ENCODE assay signal across 21 cellular contexts in the genomic region with DNA sequence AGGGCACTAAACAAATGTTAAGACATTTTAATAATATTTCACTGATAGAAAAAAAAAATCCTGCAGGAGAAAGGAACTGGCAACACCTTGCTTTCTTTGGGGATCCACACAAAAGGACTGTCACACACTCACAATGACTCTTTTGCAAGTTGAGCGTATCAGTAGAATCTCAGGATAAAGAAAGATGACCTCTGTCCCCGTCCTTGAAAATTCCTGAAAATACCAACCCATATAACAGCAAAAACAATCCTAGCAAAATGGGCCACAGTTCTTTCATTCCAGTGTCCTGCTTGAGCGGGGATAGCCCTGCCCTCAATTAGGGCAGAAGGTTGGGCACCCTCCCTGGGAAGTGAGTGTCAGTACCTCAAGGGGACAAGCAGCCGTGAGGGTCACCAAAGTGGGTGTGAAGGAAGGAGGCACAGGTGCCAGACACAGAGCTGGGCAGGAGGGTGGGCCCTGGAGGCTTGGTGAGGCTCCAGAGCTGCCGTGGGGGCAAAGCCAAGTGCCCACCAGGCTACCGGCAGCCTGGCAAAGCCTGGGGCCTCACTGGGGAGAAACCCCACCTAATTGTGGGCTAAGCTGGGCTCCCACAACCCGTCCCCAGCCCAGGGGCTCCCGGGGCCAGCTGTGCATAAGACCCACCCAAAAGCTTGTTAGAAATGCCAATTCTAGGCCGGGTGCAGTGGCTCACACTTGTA. TPM values are rescaled to one million over a fixed set of nuclear protein-coding genes. Genes with fewer than 3 reads are reported as not detected.
DNase-seq lines count a peak whose midpoint lies in the region; ATAC-seq, FAIRE-seq and TF ChIP-seq lines count a peak whose summit lies in the region.
"Had no signal": no experiment of that assay in that cellular context is flagged by ENCODE, and none has a peak within 500 bp of the region (broad histone marks: within the 10 kb centered on the region; RNA-seq: fewer than 3 reads in every experiment).

No MANE protein-coding gene starts in this region.

- DNase-seq in T-helper 17 cell (no peak), kidney (peak; percentile 49), neuronal stem cell (ENCODE audit: low spot score) (no peak), NCI-H2029 treated with DMSO at 0.1 percent for 48 hours (lab: John Stamatoyannopoulos, UW) (no peak), putamen (ENCODE audit: low spot score) (no peak)
- no peak for DNase-seq in activated CD4-positive, alpha-beta T cell treated with anti-CD3 and anti-CD28 coated beads for 1 hour
- DNase-seq: DMS53, GDM1, HFFc6, KG1, NCI-H1105, NCI-H1694 treated with DMSO at 0.1 percent for 48 hours, NCI-H446, NCI-H774, PC-9 had no signal

- no peak overlapping the region for H2AK5ac ChIP-seq in neuronal stem cell (ENCODE audit: low read depth, low read length)

- no peak overlapping the region for H3K4me2 ChIP-seq in neuronal stem cell (ENCODE audit: insufficient read depth, low read length, poor library complexity, severe bottlenecking)
- H3K4me2 ChIP-seq: PC-9 had no signal

- H2AFZ ChIP-seq in neuronal stem cell (ENCODE audit: low read length): no peak overlapping the region
- H2AFZ ChIP-seq: PC-9 had no signal

- ATAC-seq in T-helper 17 cell: no peak
- no peak for ATAC-seq in GM19035 (IDR thresholded peaks at IDR 0.05; ENCODE audit: unreplicated experiment)

- no peak overlapping the region for H2BK15ac ChIP-seq in neuronal stem cell (ENCODE audit: low read length)

- no peak overlapping the region for H4K91ac ChIP-seq in neuronal stem cell (ENCODE audit: low read depth, low read length, poor library complexity)

- H3K14ac ChIP-seq in neuronal stem cell (ENCODE audit: low read length): no peak overlapping the region

- no peak overlapping the region for H3K27ac ChIP-seq in kidney (ENCODE audit: low read depth in 2 of 2, low read length in 2 of 2)
- H3K27ac ChIP-seq in neuronal stem cell (replicated peaks; ENCODE audit: low read length): no peak overlapping the region
- H3K27ac ChIP-seq: PC-9 had no signal

- H3K9me3 ChIP-seq in T-helper 17 cell (ENCODE audit: control insufficient read depth, low read length, poor library complexity, severe bottlenecking): no peaks in the 10 kb centered on the region
- H3K9me3 ChIP-seq in kidney (ENCODE audit: control insufficient read depth in 1 of 2, low read length in 2 of 2): no peaks in the 10 kb centered on the region
- no peaks in the 10 kb centered on the region for H3K9me3 ChIP-seq in neuronal stem cell (replicated peaks in 1 of 2; ENCODE audit: control insufficient read depth in 2 of 2, insufficient read depth in 1 of 2, low read depth in 1 of 2, low read length in 2 of 2)

- H3K36me3 Mint-ChIP-seq in T-helper 17 cell (ENCODE audit: low read depth): peaks cover 5% of the 10 kb centered on the region

- WGBS in neuronal stem cell (ENCODE audit: extremely low coverage in 2 of 2, insufficient read length in 2 of 2, insufficient replicate concordance in 1 of 2), 2 donors: no CpG with 5 or more reads among the region's 9 CpGs

- peaks cover 34% of the 10 kb centered on the region for H3K4me1 Mint-ChIP-seq in T-helper 17 cell

- peak overlapping the region; percentile 98 for H3K27ac Mint-ChIP-seq in T-helper 17 cell
- H3K27ac Mint-ChIP-seq: HFFc6 had no signal

- peaks cover 6% of the 10 kb centered on the region for H3K27me3 Mint-ChIP-seq in T-helper 17 cell

- H3K4me3 ChIP-seq in kidney (ENCODE audit: low read length in 2 of 2) (no peak overlapping the region), neuronal stem cell (ENCODE audit: low read length in 2 of 2) (no peak overlapping the region)
- H3K4me3 ChIP-seq: PC-9 had no signal

- intact Hi-C loops in kidney (cut with DNase I): no loop called here

- H4K8ac ChIP-seq in neuronal stem cell (ENCODE audit: low read depth, low read length): no peak overlapping the region

- H3K79me1 ChIP-seq in neuronal stem cell (ENCODE audit: low read depth, low read length): peaks cover 7% of the 10 kb centered on the region

- H3K18ac ChIP-seq in neuronal stem cell (ENCODE audit: low read length): no peak overlapping the region

- no peak overlapping the region for H2BK12ac ChIP-seq in neuronal stem cell (ENCODE audit: low read length)

- peak overlapping the region; percentile 49 for H3K4me3 Mint-ChIP-seq in T-helper 17 cell
- H3K4me3 Mint-ChIP-seq: HFFc6 had no signal

- H3K9ac ChIP-seq in kidney (ENCODE audit: low read length in 2 of 2) (no peak overlapping the region), neuronal stem cell (ENCODE audit: low read depth, low read length, poor library complexity) (no peak overlapping the region)

- H3K27me3 ChIP-seq in neuronal stem cell (ENCODE audit: control insufficient read depth in 3 of 3, insufficient read depth in 3 of 3, low read depth in 1 of 3, low read length in 3 of 3): peaks cover 0 to 5% (median 0%) of the 10 kb centered on the region in 3 experiments

- no peak overlapping the region for H2BK5ac ChIP-seq in neuronal stem cell (ENCODE audit: low read length)

- no peak for FAIRE-seq in kidney (lab: Jason Lieb, UNC)
- FAIRE-seq: GM12892, H1 had no signal

- H3K23ac ChIP-seq in neuronal stem cell (ENCODE audit: low read depth, low read length, poor library complexity): peak overlapping the region; percentile 59

- H3K4me1 ChIP-seq in kidney (ENCODE audit: control insufficient read depth in 1 of 2, insufficient read depth in 1 of 2, low read depth in 1 of 2, low read length in 2 of 2): peaks cover 4 to 7% of the 10 kb centered on the region in 2 donors
- peaks cover 9 to 16% of the 10 kb centered on the region in 2 donors for H3K4me1 ChIP-seq in neuronal stem cell (ENCODE audit: control insufficient read depth in 2 of 2, insufficient read depth in 1 of 2, low read depth in 1 of 2, low read length in 2 of 2)

- no peak overlapping the region for H2BK120ac ChIP-seq in neuronal stem cell (ENCODE audit: low read depth, low read length)

- no peak for TF ChIP-seq CTCF in kidney (IDR thresholded peaks at IDR 0.05; ENCODE audit: borderline replicate concordance, extremely low read depth, insufficient read depth)

- H3K36me3 ChIP-seq in kidney (ENCODE audit: control insufficient read depth in 1 of 2, insufficient read depth in 2 of 2, low read length in 2 of 2): no peaks in the 10 kb centered on the region
- H3K36me3 ChIP-seq in neuronal stem cell (replicated peaks in 1 of 2; ENCODE audit: control insufficient read depth in 2 of 2, insufficient read depth in 2 of 2, low read length in 2 of 2): peaks cover 3 to 19% of the 10 kb centered on the region in 2 donors

- no peak overlapping the region for H3K4ac ChIP-seq in neuronal stem cell (ENCODE audit: low read length)

RNA-seq across cellular contexts. Expression of a gene that starts 2.8 kb away (rescaled TPM):
- 10 to 100 TPM in 1 of 2 donors, 1 to 10 TPM in 1; 9.7 to 24.4 TPM for total RNA-seq in T-helper 17 cell
- 5.9 TPM for total RNA-seq in kidney
- 1.8 TPM for polyA plus RNA-seq in kidney (ENCODE audit: insufficient read depth, low read depth, low replicate concordance)
- polyA plus RNA-seq in neuronal stem cell (2013, experiment 1 of 2): 20.7 TPM
- polyA plus RNA-seq in neuronal stem cell (2013, experiment 2 of 2): 20.8 TPM
- total RNA-seq: HFFc6, SK-MEL-5 had no signal

RNA-seq across cellular contexts. Expression of a gene that starts 32.9 kb away (rescaled TPM):
- total RNA-seq in T-helper 17 cell (under 1 TPM in 1 of 2 donors, not detected in 1; 0.99 TPM), kidney (0.22 TPM)
- polyA plus RNA-seq in kidney (ENCODE audit: insufficient read depth, low read depth, low replicate concordance): not detected
- polyA plus RNA-seq in neuronal stem cell (2013, experiment 1 of 2): 0.24 TPM
- polyA plus RNA-seq in neuronal stem cell (2013, experiment 2 of 2): 0.26 TPM
- total RNA-seq: HFFc6, M059J, SK-MEL-5 had no signal
- polyA plus RNA-seq: AG04450 had no signal
